ENCODE assay signal across 1 cellular context in the genomic region with DNA sequence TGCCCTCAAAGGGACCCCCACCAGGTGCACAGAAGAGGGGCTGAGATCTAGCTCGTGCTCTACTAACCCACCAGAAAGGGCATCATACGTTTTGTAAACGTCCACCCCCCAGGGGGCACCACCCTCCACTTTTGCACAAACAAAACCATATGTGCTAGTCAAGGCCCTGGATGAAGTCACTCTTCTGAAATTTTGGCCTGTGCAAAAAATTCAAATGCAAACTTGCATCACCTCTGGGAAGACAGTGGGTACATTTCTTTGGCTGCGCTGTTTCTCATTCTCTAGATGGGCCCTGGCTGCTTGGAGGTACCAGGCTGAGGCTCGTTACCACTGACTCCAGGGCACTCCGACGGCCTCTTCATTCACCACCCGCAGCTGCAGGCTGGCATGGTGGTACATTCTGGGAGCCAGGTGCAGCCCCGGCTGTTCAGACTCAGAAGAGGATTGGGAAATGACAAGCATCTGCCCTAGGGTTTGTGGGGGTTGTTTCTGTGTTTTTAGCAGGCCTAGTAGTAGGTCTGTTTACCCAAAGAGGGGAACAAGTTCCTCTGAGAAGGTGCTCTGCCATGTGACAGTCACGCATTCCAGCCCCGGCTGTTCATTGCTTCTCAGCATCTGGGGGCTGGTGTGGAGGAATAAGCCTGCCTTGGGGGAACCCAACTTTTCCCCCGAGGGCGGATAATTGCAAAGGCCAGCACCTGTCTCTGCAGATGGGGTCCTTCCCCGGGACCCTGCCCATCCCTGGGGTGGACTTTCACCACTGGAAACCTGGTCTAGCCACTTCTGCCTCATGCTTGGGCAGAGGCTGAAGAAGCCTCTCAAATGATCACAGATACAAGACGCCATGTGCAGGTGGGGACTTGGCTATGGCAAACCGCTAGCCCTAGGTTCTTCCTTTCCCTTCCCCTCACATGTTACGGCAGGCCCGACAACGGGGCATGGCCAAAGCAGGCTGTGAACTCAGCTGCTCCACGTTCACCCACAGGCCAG.
TF ChIP-seq lines count a peak whose summit lies in the region.

No MANE protein-coding gene starts in this region.

TF ChIP-seq in SK-N-SH, 30 proteins besides CTCF, POLR2A, EP300 and RAD21 (continued from another document):
- TF ChIP-seq, protein P1, sequence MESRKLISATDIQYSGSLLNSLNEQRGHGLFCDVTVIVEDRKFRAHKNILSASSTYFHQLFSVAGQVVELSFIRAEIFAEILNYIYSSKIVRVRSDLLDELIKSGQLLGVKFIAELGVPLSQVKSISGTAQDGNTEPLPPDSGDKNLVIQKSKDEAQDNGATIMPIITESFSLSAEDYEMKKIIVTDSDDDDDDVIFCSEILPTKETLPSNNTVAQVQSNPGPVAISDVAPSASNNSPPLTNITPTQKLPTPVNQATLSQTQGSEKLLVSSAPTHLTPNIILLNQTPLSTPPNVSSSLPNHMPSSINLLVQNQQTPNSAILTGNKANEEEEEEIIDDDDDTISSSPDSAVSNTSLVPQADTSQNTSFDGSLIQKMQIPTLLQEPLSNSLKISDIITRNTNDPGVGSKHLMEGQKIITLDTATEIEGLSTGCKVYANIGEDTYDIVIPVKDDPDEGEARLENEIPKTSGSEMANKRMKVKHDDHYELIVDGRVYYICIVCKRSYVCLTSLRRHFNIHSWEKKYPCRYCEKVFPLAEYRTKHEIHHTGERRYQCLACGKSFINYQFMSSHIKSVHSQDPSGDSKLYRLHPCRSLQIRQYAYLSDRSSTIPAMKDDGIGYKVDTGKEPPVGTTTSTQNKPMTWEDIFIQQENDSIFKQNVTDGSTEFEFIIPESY (IDR thresholded peaks at IDR 0.05; ENCODE audit: borderline replicate concordance, low read depth), result 0 out of 2 replicates have a peak, but pooled peaks have one; percentile 4
- TF ChIP-seq MXI1 (IDR thresholded peaks at IDR 0.05; ENCODE audit: low read depth, low read length) (no peak), FOXM1 (IDR thresholded peaks at IDR 0.05; ENCODE audit: low read depth) (peak; percentile 33; the same call in 1 of the 2 replicates), FOXJ3 (CRISPR knock-in tag; IDR thresholded peaks at IDR 0.05) (no peak)
